In the genomic region with DNA sequence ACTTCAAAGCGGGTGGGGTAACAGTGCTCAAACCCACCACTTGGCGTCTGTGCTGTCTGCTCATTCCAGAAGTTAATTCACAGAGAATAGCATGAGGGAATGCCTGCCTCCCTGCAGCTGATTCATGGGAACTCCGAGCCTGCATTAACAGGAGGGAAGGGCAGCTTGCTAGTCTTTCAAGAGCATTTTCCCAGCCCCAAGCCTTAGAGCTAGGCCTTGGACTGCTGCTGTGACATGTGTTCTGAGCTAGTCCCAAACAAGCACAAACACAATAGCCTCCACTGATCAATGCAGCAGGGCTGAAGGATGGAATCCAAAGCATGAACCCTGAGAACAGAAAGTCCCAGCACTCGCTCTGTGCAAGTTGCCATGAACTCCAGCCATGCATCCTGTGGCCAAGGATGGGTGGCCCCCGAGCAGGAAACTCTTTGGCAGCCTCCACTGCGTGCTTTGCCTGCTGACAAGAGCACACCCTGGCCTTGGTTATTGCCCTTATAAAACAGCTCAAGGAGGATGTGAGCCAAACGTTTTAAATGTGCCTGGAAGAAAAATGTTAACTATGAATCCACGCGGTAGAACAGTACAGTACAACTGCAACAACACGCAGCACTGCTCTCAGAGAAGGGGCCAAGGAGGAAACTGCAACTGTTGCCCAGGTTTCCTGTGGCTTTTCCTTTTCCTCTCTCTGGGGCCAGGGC, we compare ENCODE assay signal across 2 cellular contexts.
TF ChIP-seq lines count a peak whose summit lies in the region.

No MANE protein-coding gene starts in this region.

TF ChIP-seq in IMR-90, 13 proteins besides CTCF, POLR2A, EP300 and RAD21:
- no peak for TF ChIP-seq SMC3 (IDR thresholded peaks at IDR 0.05; ENCODE audit: low read depth, low read length)

TF ChIP-seq in H1, 55 proteins besides CTCF, POLR2A, EP300 and RAD21:
- TF ChIP-seq BCL11A (IDR thresholded peaks at IDR 0.05; ENCODE audit: low read depth in 2 of 2, low read length in 2 of 2) (no peak), MAX (IDR thresholded peaks at IDR 0.05) (0 out of 2 replicates have a peak, but pooled peaks have one; percentile 6), BACH1 (IDR thresholded peaks at IDR 0.05; ENCODE audit: low read length) (no peak)
TF ChIP-seq in H1: peak in this region for 1.
